In genomic region chr22:45400046-45400445, GRCh38 we compare ENCODE assay signal across 27 cellular contexts. TPM values are rescaled to one million over a fixed set of nuclear protein-coding genes. Genes with fewer than 3 reads are reported as not detected.
"Had no signal": no experiment of that assay in that cellular context is flagged by ENCODE, and none has a peak within 500 bp of the region (broad histone marks: within the 10 kb centered on the region; RNA-seq: fewer than 3 reads in every experiment).

No MANE protein-coding gene starts in this region.

- H3K27me3 ChIP-seq: hepatocyte, left lung, neural progenitor cell, right atrium auricular region, stomach, thyroid gland, vagina had no signal

- H3K9ac ChIP-seq: neural progenitor cell, parathyroid adenoma had no signal

- H3K4me3 ChIP-seq: coronary artery, gastroesophageal sphincter, heart left ventricle, hepatocyte, left lung, neural progenitor cell, right atrium auricular region, smooth muscle cell, stomach, thyroid gland, vagina had no signal

- ATAC-seq: gastroesophageal sphincter; heart left ventricle; left cardiac atrium; left lung; naive thymus-derived CD4-positive, alpha-beta T cell; sciatic nerve; stimulated activated effector memory CD8-positive, alpha-beta T cell treated with anti-CD3 and anti-CD28 coated beads, Interleukin-12 subunit alpha, Interleukin-12 subunit beta, amount 100 ng/mL, for 72 hours had no signal

- H3K9me3 ChIP-seq: gastroesophageal sphincter, heart left ventricle, left lung, right atrium auricular region, stomach, thyroid gland, vagina had no signal

- H3K4me2 ChIP-seq: hepatocyte, neural progenitor cell, smooth muscle cell had no signal

- H3K79me2 ChIP-seq: hepatocyte, parathyroid adenoma had no signal

- H3K27ac ChIP-seq: coronary artery, gastroesophageal sphincter, heart left ventricle, hepatocyte, left lung, neural progenitor cell, parathyroid adenoma, right atrium auricular region, stomach, thyroid gland, vagina had no signal

- H3K36me3 ChIP-seq: gastroesophageal sphincter, heart left ventricle, left lung, neural progenitor cell, right atrium auricular region, stomach, thyroid gland, vagina had no signal

- H2AFZ ChIP-seq: hepatocyte, neural progenitor cell, parathyroid adenoma had no signal

- H3K4me1 ChIP-seq: gastroesophageal sphincter, heart left ventricle, left lung, parathyroid adenoma, right atrium auricular region, stomach, thyroid gland, vagina had no signal

- FAIRE-seq: endothelial cell of umbilical vein had no signal

- DNase-seq: dermis blood vessel endothelial cell; effector memory CD4-positive, alpha-beta T cell; foreskin fibroblast; heart left ventricle; left cardiac atrium; left lung; mesendoderm; midbrain; naive thymus-derived CD4-positive, alpha-beta T cell; stimulated activated CD4-positive, alpha-beta T cell treated with anti-CD3 and anti-CD28 coated beads, Interleukin-12 subunit alpha, Interleukin-12 subunit beta, amount 100 ng/mL, for 4 hours; stimulated activated CD4-positive, alpha-beta T cell treated with anti-CD3 and anti-CD28 coated beads, Interleukin-1b, Interleukin-23, amount 100 ng/mL, for 48 hours; stimulated activated CD4-positive, alpha-beta T cell treated with anti-CD3 and anti-CD28 coated beads, Interleukin-4, amount 100 ng/mL, for 1 hour; stimulated activated naive CD4-positive, alpha-beta T cell treated with Interleukin-2 at 50 U/mL for 16 hours; stomach; thyroid gland; trophoblast cell had no signal

RNA-seq across cellular contexts. Expression of gene SMC1B, which starts 13.4 kb away (rescaled TPM):
- polyA plus RNA-seq: endothelial cell of umbilical vein; heart left ventricle; naive thymus-derived CD4-positive, alpha-beta T cell had no signal

RNA-seq across cellular contexts. Expression of gene RIBC2, which starts 13.4 kb away (rescaled TPM):
- polyA plus RNA-seq: naive thymus-derived CD4-positive, alpha-beta T cell had no signal
